In the genomic region with DNA sequence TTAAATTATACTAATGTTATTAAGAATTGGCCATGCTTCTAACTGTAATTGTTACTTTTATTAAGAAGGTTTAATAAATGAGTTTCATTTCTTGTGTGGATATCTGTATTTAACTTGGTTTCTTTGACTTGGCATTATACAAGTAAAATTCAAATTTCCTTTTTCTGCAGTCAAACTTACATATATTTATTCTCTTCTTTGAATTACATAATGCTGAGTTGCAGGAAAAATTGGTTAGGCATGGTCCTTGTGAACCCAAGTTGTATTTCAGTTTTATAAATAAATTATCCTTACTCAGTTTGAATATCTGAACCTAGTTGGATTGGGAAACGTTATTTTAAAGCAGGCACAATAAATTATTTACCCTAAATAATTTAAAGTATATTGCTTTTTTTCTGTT, we compare ENCODE assay signal across 1 cellular context.
TF ChIP-seq lines count a peak whose summit lies in the region.

No MANE protein-coding gene starts in this region.

TF ChIP-seq in GM12878, 131 proteins besides CTCF, POLR2A, EP300 and RAD21:
- TF ChIP-seq RELB (IDR thresholded peaks at IDR 0.05; ENCODE audit: low read depth) (no peak), BCL3 (IDR thresholded peaks at IDR 0.05; ENCODE audit: borderline replicate concordance, insufficient read depth, low read depth, low read length, poor library complexity, severe bottlenecking) (no peak), TARDBP (IDR thresholded peaks at IDR 0.05; ENCODE audit: borderline replicate concordance) (no peak), EED (IDR thresholded peaks at IDR 0.05; ENCODE audit: low read depth) (no peak), PAX8 (IDR thresholded peaks at IDR 0.05) (no peak), RB1 (IDR thresholded peaks at IDR 0.05; ENCODE audit: borderline replicate concordance) (no peak), ETV6 (conservative IDR thresholded peaks at IDR 0.05 in 1 of 2, IDR thresholded peaks at IDR 0.05 in 1 of 2; ENCODE audit: borderline replicate concordance in 1 of 2, low read depth in 1 of 2) (no peak), NR2C1 (IDR thresholded peaks at IDR 0.05) (no peak), WRNIP1 (IDR thresholded peaks at IDR 0.05; ENCODE audit: borderline replicate concordance, low read depth, low read length) (no peak), RBBP5 (conservative IDR thresholded peaks at IDR 0.05) (no peak), EGR1 (IDR thresholded peaks at IDR 0.05; ENCODE audit: borderline replicate concordance in 1 of 2, low read depth in 2 of 2, low read length in 2 of 2) (no peak)
- TF ChIP-seq, protein P1, sequence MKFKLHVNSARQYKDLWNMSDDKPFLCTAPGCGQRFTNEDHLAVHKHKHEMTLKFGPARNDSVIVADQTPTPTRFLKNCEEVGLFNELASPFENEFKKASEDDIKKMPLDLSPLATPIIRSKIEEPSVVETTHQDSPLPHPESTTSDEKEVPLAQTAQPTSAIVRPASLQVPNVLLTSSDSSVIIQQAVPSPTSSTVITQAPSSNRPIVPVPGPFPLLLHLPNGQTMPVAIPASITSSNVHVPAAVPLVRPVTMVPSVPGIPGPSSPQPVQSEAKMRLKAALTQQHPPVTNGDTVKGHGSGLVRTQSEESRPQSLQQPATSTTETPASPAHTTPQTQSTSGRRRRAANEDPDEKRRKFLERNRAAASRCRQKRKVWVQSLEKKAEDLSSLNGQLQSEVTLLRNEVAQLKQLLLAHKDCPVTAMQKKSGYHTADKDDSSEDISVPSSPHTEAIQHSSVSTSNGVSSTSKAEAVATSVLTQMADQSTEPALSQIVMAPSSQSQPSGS (IDR thresholded peaks at IDR 0.05; ENCODE audit: low read length), result no peak
- TF ChIP-seq, protein P2, sequence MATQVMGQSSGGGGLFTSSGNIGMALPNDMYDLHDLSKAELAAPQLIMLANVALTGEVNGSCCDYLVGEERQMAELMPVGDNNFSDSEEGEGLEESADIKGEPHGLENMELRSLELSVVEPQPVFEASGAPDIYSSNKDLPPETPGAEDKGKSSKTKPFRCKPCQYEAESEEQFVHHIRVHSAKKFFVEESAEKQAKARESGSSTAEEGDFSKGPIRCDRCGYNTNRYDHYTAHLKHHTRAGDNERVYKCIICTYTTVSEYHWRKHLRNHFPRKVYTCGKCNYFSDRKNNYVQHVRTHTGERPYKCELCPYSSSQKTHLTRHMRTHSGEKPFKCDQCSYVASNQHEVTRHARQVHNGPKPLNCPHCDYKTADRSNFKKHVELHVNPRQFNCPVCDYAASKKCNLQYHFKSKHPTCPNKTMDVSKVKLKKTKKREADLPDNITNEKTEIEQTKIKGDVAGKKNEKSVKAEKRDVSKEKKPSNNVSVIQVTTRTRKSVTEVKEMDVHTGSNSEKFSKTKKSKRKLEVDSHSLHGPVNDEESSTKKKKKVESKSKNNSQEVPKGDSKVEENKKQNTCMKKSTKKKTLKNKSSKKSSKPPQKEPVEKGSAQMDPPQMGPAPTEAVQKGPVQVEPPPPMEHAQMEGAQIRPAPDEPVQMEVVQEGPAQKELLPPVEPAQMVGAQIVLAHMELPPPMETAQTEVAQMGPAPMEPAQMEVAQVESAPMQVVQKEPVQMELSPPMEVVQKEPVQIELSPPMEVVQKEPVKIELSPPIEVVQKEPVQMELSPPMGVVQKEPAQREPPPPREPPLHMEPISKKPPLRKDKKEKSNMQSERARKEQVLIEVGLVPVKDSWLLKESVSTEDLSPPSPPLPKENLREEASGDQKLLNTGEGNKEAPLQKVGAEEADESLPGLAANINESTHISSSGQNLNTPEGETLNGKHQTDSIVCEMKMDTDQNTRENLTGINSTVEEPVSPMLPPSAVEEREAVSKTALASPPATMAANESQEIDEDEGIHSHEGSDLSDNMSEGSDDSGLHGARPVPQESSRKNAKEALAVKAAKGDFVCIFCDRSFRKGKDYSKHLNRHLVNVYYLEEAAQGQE (IDR thresholded peaks at IDR 0.05; ENCODE audit: low read depth, low read length), result no peak
- TF ChIP-seq, protein P3, sequence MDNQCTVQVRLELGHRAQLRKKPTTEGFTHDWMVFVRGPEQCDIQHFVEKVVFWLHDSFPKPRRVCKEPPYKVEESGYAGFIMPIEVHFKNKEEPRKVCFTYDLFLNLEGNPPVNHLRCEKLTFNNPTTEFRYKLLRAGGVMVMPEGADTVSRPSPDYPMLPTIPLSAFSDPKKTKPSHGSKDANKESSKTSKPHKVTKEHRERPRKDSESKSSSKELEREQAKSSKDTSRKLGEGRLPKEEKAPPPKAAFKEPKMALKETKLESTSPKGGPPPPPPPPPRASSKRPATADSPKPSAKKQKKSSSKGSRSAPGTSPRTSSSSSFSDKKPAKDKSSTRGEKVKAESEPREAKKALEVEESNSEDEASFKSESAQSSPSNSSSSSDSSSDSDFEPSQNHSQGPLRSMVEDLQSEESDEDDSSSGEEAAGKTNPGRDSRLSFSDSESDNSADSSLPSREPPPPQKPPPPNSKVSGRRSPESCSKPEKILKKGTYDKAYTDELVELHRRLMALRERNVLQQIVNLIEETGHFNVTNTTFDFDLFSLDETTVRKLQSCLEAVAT (IDR thresholded peaks at IDR 0.05), result no peak
- TF ChIP-seq, protein P4, sequence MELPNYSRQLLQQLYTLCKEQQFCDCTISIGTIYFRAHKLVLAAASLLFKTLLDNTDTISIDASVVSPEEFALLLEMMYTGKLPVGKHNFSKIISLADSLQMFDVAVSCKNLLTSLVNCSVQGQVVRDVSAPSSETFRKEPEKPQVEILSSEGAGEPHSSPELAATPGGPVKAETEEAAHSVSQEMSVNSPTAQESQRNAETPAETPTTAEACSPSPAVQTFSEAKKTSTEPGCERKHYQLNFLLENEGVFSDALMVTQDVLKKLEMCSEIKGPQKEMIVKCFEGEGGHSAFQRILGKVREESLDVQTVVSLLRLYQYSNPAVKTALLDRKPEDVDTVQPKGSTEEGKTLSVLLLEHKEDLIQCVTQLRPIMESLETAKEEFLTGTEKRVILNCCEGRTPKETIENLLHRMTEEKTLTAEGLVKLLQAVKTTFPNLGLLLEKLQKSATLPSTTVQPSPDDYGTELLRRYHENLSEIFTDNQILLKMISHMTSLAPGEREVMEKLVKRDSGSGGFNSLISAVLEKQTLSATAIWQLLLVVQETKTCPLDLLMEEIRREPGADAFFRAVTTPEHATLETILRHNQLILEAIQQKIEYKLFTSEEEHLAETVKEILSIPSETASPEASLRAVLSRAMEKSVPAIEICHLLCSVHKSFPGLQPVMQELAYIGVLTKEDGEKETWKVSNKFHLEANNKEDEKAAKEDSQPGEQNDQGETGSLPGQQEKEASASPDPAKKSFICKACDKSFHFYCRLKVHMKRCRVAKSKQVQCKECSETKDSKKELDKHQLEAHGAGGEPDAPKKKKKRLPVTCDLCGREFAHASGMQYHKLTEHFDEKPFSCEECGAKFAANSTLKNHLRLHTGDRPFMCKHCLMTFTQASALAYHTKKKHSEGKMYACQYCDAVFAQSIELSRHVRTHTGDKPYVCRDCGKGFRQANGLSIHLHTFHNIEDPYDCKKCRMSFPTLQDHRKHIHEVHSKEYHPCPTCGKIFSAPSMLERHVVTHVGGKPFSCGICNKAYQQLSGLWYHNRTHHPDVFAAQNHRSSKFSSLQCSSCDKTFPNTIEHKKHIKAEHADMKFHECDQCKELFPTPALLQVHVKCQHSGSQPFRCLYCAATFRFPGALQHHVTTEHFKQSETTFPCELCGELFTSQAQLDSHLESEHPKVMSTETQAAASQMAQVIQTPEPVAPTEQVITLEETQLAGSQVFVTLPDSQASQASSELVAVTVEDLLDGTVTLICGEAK (IDR thresholded peaks at IDR 0.05; ENCODE audit: borderline replicate concordance), result no peak
- TF ChIP-seq, protein P5, sequence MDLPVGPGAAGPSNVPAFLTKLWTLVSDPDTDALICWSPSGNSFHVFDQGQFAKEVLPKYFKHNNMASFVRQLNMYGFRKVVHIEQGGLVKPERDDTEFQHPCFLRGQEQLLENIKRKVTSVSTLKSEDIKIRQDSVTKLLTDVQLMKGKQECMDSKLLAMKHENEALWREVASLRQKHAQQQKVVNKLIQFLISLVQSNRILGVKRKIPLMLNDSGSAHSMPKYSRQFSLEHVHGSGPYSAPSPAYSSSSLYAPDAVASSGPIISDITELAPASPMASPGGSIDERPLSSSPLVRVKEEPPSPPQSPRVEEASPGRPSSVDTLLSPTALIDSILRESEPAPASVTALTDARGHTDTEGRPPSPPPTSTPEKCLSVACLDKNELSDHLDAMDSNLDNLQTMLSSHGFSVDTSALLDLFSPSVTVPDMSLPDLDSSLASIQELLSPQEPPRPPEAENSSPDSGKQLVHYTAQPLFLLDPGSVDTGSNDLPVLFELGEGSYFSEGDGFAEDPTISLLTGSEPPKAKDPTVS (IDR thresholded peaks at IDR 0.05; ENCODE audit: low read depth, low read length), result no peak
- TF ChIP-seq, protein P6, sequence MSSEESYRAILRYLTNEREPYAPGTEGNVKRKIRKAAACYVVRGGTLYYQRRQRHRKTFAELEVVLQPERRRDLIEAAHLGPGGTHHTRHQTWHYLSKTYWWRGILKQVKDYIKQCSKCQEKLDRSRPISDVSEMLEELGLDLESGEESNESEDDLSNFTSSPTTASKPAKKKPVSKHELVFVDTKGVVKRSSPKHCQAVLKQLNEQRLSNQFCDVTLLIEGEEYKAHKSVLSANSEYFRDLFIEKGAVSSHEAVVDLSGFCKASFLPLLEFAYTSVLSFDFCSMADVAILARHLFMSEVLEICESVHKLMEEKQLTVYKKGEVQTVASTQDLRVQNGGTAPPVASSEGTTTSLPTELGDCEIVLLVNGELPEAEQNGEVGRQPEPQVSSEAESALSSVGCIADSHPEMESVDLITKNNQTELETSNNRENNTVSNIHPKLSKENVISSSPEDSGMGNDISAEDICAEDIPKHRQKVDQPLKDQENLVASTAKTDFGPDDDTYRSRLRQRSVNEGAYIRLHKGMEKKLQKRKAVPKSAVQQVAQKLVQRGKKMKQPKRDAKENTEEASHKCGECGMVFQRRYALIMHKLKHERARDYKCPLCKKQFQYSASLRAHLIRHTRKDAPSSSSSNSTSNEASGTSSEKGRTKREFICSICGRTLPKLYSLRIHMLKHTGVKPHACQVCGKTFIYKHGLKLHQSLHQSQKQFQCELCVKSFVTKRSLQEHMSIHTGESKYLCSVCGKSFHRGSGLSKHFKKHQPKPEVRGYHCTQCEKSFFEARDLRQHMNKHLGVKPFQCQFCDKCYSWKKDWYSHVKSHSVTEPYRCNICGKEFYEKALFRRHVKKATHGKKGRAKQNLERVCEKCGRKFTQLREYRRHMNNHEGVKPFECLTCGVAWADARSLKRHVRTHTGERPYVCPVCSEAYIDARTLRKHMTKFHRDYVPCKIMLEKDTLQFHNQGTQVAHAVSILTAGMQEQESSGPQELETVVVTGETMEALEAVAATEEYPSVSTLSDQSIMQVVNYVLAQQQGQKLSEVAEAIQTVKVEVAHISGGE (CRISPR knock-in tag; IDR thresholded peaks at IDR 0.05), result no peak
